ENCODE assay signal across 1 cellular context in genomic region chr4:54094449-54094848, GRCh38.
TF ChIP-seq lines count a peak whose summit lies in the region.

No MANE protein-coding gene starts in this region.

TF ChIP-seq in WTC11, 78 proteins besides CTCF, POLR2A, EP300 and RAD21 (continued from another document):
- no peak for TF ChIP-seq E2F1 (CRISPR knock-in tag; IDR thresholded peaks at IDR 0.05)
- TF ChIP-seq ZNF232 (CRISPR knock-in tag; IDR thresholded peaks at IDR 0.05), result no peak
- TF ChIP-seq, protein P1, sequence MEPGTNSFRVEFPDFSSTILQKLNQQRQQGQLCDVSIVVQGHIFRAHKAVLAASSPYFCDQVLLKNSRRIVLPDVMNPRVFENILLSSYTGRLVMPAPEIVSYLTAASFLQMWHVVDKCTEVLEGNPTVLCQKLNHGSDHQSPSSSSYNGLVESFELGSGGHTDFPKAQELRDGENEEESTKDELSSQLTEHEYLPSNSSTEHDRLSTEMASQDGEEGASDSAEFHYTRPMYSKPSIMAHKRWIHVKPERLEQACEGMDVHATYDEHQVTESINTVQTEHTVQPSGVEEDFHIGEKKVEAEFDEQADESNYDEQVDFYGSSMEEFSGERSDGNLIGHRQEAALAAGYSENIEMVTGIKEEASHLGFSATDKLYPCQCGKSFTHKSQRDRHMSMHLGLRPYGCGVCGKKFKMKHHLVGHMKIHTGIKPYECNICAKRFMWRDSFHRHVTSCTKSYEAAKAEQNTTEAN (CRISPR knock-in tag; IDR thresholded peaks at IDR 0.05), result no peak
